35 cellular contexts compared by ENCODE assay signal in genomic region chr12:16036073-16036472, GRCh38.
"Had no signal": no experiment of that assay in that cellular context is flagged by ENCODE, and none has a peak within 500 bp of the region (broad histone marks: within the 10 kb centered on the region; RNA-seq: fewer than 3 reads in every experiment).

No MANE protein-coding gene starts in this region.

- H3K9me3 Mint-ChIP-seq: activated CD4-positive, alpha-beta T cell treated with anti-CD3 and anti-CD28 coated beads, Interleukin-2, amount 10 ng/mL, durations not matched to agents 24 days and 14 days; activated CD8-positive, alpha-beta T cell treated with anti-CD3 and anti-CD28 coated beads for 36 hours; activated naive CD4-positive, alpha-beta T cell treated with anti-CD3 and anti-CD28 coated beads, Interleukin-2, amount 50 U/mL, for 24 hours; activated naive CD8-positive, alpha-beta T cell treated with anti-CD3 and anti-CD28 coated beads, Interleukin-2, amount 10 ng/mL, durations not matched to agents 7 days and 5 days; activated T-cell treated with anti-CD3 and anti-CD28 coated beads, Interleukin-2, amount 50 U/mL, for 24 hours; activated T-helper 2 cell treated with anti-CD3 and anti-CD28 coated beads, Interferon-gamma antibody, Interleukin-2, Interleukin-4, amounts not matched to agents 10 μg/mL and 5 μg/mL and 100 μg/mL, durations not matched to agents 14 hours and 24 hours and 36 hours; brain had no signal

- H3K27ac ChIP-seq: ascending aorta, PC-9, WERI-Rb-1 had no signal

- H3K36me3 ChIP-seq: MG63 had no signal

- H3K4me2 ChIP-seq: PC-9 had no signal

- ATAC-seq: activated CD8-positive, alpha-beta T cell treated with anti-CD3 and anti-CD28 coated beads for 36 hours had no signal

- H3K9me3 ChIP-seq: ascending aorta, MG63 had no signal

- H3K27me3 ChIP-seq: ascending aorta, MG63 had no signal

- DNase-seq: activated CD4-positive, alpha-beta T cell treated with anti-CD3 and anti-CD28 coated beads, Interleukin-2, amount 10 ng/mL, durations not matched to agents 24 days and 14 days; activated CD4-positive, alpha-beta T cell treated with anti-CD3 and anti-CD28 coated beads, Interleukin-2, amount 50 U/mL, for 4 hours; activated CD8-positive, alpha-beta T cell treated with anti-CD3 and anti-CD28 coated beads for 36 hours; activated gamma-delta T cell; activated naive CD4-positive, alpha-beta T cell treated with Interleukin-2 at 50 U/mL for 16 hours; activated naive CD8-positive, alpha-beta T cell treated with anti-CD3 and anti-CD28 coated beads, Interleukin-2, amount 10 ng/mL, durations not matched to agents 7 days and 5 days; activated T-cell treated with anti-CD3 and anti-CD28 coated beads, Interleukin-2, amount 50 U/mL, for 24 hours; amygdala; caudate nucleus; Kasumi-1; MG63; NCI-H1048; NCI-H1105 treated with DMSO at 0.1 percent for 48 hours; NCI-H1436; NCI-H1694; NCI-H1930; NCI-H2081 treated with DMSO at 0.1 percent for 48 hours; NCI-H226; NCI-H446 treated with DMSO at 0.1 percent for 48 hours; NCI-H526; NCI-H748 treated with DMSO at 0.1 percent for 48 hours; NK-92 treated with Interleukin-12 subunit alpha and Interleukin-12 subunit beta, amount 100 ng/mL, for 24 hours; PC-9; Right ventricle myocardium superior; SW 1271; T-helper 1 cell; T-helper 2 cell; T-helper 9 cell; WERI-Rb-1 had no signal

- H3K27ac Mint-ChIP-seq: activated CD4-positive, alpha-beta T cell treated with anti-CD3 and anti-CD28 coated beads, Interleukin-2, amount 10 ng/mL, durations not matched to agents 24 days and 14 days; activated CD8-positive, alpha-beta T cell treated with anti-CD3 and anti-CD28 coated beads for 36 hours; activated naive CD4-positive, alpha-beta T cell treated with anti-CD3 and anti-CD28 coated beads, Interleukin-2, amount 50 U/mL, for 24 hours; activated naive CD8-positive, alpha-beta T cell treated with anti-CD3 and anti-CD28 coated beads, Interleukin-2, amount 10 ng/mL, durations not matched to agents 7 days and 5 days; activated T-cell treated with anti-CD3 and anti-CD28 coated beads, Interleukin-2, amount 50 U/mL, for 24 hours; activated T-helper 2 cell treated with anti-CD3 and anti-CD28 coated beads, Interferon-gamma antibody, Interleukin-2, Interleukin-4, amounts not matched to agents 10 μg/mL and 5 μg/mL and 100 μg/mL, durations not matched to agents 14 hours and 24 hours and 36 hours; brain had no signal

- FAIRE-seq: bronchial epithelial cell, colon had no signal

- H3K4me1 ChIP-seq: ascending aorta had no signal

- H3K4me3 Mint-ChIP-seq: activated CD4-positive, alpha-beta T cell treated with anti-CD3 and anti-CD28 coated beads, Interleukin-2, amount 10 ng/mL, durations not matched to agents 24 days and 14 days; activated CD8-positive, alpha-beta T cell treated with anti-CD3 and anti-CD28 coated beads for 36 hours; activated naive CD4-positive, alpha-beta T cell treated with anti-CD3 and anti-CD28 coated beads, Interleukin-2, amount 50 U/mL, for 24 hours; activated naive CD8-positive, alpha-beta T cell treated with anti-CD3 and anti-CD28 coated beads, Interleukin-2, amount 10 ng/mL, durations not matched to agents 7 days and 5 days; activated T-cell treated with anti-CD3 and anti-CD28 coated beads, Interleukin-2, amount 50 U/mL, for 24 hours; brain had no signal

- H3K27me3 Mint-ChIP-seq: activated CD4-positive, alpha-beta T cell treated with anti-CD3 and anti-CD28 coated beads, Interleukin-2, amount 10 ng/mL, durations not matched to agents 24 days and 14 days; activated CD8-positive, alpha-beta T cell treated with anti-CD3 and anti-CD28 coated beads for 36 hours; activated naive CD4-positive, alpha-beta T cell treated with anti-CD3 and anti-CD28 coated beads, Interleukin-2, amount 50 U/mL, for 24 hours; activated naive CD8-positive, alpha-beta T cell treated with anti-CD3 and anti-CD28 coated beads, Interleukin-2, amount 10 ng/mL, durations not matched to agents 7 days and 5 days; activated T-cell treated with anti-CD3 and anti-CD28 coated beads, Interleukin-2, amount 50 U/mL, for 24 hours; brain had no signal

- H3K36me3 Mint-ChIP-seq: brain had no signal

- H3K4me3 ChIP-seq: ascending aorta, MG63, PC-9 had no signal

- H2AFZ ChIP-seq: PC-9 had no signal

- H3K4me1 Mint-ChIP-seq: activated CD4-positive, alpha-beta T cell treated with anti-CD3 and anti-CD28 coated beads, Interleukin-2, amount 10 ng/mL, durations not matched to agents 24 days and 14 days; activated naive CD4-positive, alpha-beta T cell treated with anti-CD3 and anti-CD28 coated beads, Interleukin-2, amount 50 U/mL, for 24 hours; activated naive CD8-positive, alpha-beta T cell treated with anti-CD3 and anti-CD28 coated beads, Interleukin-2, amount 10 ng/mL, durations not matched to agents 7 days and 5 days had no signal
